ENCODE assay signal across 16 cellular contexts in the genomic region with DNA sequence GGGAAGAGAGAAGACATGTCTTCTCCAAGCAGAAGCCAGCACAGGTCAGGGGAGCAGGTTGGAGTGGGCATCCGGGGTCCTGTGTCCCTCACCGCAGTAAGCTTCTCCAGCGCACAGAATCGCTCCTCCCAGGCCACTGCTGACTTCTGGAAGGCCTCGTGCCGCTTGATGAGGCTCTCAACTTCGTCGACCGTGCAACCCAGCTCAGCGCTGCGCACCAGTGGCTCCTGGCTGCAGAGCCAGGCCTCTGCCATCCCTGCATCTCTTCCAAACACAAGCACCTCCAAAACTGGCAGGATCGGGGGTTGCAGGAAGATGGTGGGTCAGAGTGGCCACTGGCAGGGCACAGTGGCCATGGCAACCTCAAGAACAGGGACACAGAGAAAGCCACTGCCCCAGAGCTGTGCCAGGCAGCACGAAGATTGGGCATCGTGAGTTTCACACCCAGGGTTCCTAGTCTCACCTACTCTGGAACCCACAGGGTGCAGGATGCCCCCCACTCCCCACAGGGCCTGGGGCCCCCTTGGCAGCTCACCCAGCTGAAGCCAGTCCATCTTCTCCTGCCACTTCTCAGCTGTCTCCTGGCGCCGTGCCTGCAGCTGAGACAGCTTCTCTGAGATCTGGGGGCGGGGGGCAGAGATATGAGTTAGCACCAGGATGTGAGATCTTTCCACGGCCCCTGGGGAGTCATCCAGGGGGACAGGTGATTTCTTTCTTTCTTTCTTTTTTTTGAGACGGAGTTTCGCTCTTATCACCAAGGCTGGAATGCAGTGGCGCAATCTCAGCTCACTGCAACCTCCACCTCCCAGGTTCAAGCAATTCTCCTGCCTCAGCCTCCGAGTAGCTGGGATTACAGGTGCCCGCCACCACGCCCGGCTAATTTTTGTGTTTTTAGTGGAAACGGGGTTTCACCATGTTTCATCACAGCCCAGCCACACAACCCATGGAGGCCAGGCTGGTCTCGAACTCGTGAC.
"Had no signal": no experiment of that assay in that cellular context is flagged by ENCODE, and none has a peak within 500 bp of the region (broad histone marks: within the 10 kb centered on the region; RNA-seq: fewer than 3 reads in every experiment).

No MANE protein-coding gene starts in this region.

- H3K4me3 ChIP-seq: left ventricle myocardium inferior, pancreas, tibial artery had no signal

- H3K27ac ChIP-seq: foreskin keratinocyte, left ventricle myocardium inferior, pancreas, tibial artery had no signal

- H3K36me3 ChIP-seq: left ventricle myocardium inferior had no signal

- H3K4me1 ChIP-seq: left ventricle myocardium inferior, pancreas, tibial artery had no signal

- H3K9me3 ChIP-seq: left ventricle myocardium inferior, pancreas, tibial artery had no signal

- H3K27me3 ChIP-seq: foreskin keratinocyte, pancreas had no signal

- DNase-seq: activated CD4-positive, alpha-beta T cell treated with anti-CD3 and anti-CD28 coated beads, Interleukin-2, amount 50 U/mL, for 1 hour; activated CD4-positive, CD25-positive, alpha-beta regulatory T cell; activated CD8-positive, alpha-beta memory T cell treated with anti-CD3 and anti-CD28 coated beads, Interleukin-2, amount 10 ng/mL, durations not matched to agents 7 days and 5 days; activated T-cell treated with anti-CD3 and anti-CD28 coated beads, Interleukin-2, amount 50 U/mL, for 48 hours; foreskin keratinocyte; kidney; left ventricle myocardium inferior; mesendoderm; pancreas; retina; small intestine had no signal

- ATAC-seq: activated CD8-positive, alpha-beta memory T cell treated with anti-CD3 and anti-CD28 coated beads, Interleukin-2, amount 10 ng/mL, durations not matched to agents 7 days and 5 days; foreskin keratinocyte; pancreas; stimulated activated effector memory CD8-positive, alpha-beta T cell treated with anti-CD3 and anti-CD28 coated beads, Interleukin-12 subunit alpha, Interleukin-12 subunit beta, amount 100 ng/mL, for 72 hours had no signal

- FAIRE-seq: astrocyte, colon, endothelial cell of umbilical vein, kidney, pancreas, small intestine had no signal
